9 cellular contexts compared by ENCODE assay signal in genomic region chr15:85381850-85382751, GRCh38. TPM values are rescaled to one million over a fixed set of nuclear protein-coding genes. Genes with fewer than 3 reads are reported as not detected.
A peak's percentile ranks its signal among the peaks of the same experiment; 100 is the strongest.
DNase-seq lines count a peak whose midpoint lies in the region; ATAC-seq, FAIRE-seq and TF ChIP-seq lines count a peak whose summit lies in the region.
"Had no signal": no experiment of that assay in that cellular context is flagged by ENCODE, and none has a peak within 500 bp of the region (broad histone marks: within the 10 kb centered on the region; RNA-seq: fewer than 3 reads in every experiment).

No MANE protein-coding gene starts in this region.

- peaks cover 24% of the 10 kb centered on the region for H3K4me1 Mint-ChIP-seq in astrocyte (ENCODE audit: low read depth, unreplicated experiment)

- DNase-seq in heart left ventricle: no peak
- DNase-seq in Right ventricle myocardium superior: no peak
- peak; percentile 39 for DNase-seq in astrocyte (ENCODE audit: low read depth)
- no peak for DNase-seq in lung (ENCODE audit: low spot score)
- DNase-seq in uterus: no peak
- DNase-seq in activated gamma-delta T cell treated with Interleukin-2 at 50 U/mL for 16 hours: no peak
- no peak for DNase-seq in activated CD4-positive, CD25-positive, alpha-beta regulatory T cell treated with anti-CD3 and anti-CD28 coated beads, Interleukin-2, amount 50 U/mL, for 72 hours
- DNase-seq: NCI-H1105 treated with DMSO at 0.1 percent for 48 hours had no signal

- H3K36me3 ChIP-seq in heart left ventricle (peaks cover 0 to 12% (median 0%) of the 10 kb centered on the region in 9 donors), astrocyte (ENCODE audit: insufficient read depth, low read length) (no peaks in the 10 kb centered on the region), lung (ENCODE audit: control insufficient read depth in 2 of 2, insufficient read depth in 2 of 2, low read length in 2 of 2) (peaks cover 0 to 2% of the 10 kb centered on the region in 2 donors), uterus (no peaks in the 10 kb centered on the region)

- H3K27me3 ChIP-seq in heart left ventricle: no peaks in the 10 kb centered on the region
- H3K27me3 ChIP-seq in astrocyte (ENCODE audit: insufficient read depth, low read length): no peaks in the 10 kb centered on the region
- H3K27me3 ChIP-seq in lung (ENCODE audit: control insufficient read depth, insufficient read depth): no peaks in the 10 kb centered on the region
- H3K27me3 ChIP-seq in uterus: no peaks in the 10 kb centered on the region

- FAIRE-seq in astrocyte (lab: Jason Lieb, UNC): no peak

- intact Hi-C loops in heart left ventricle (cut with DNase I): loop anchor here in 8 of 10 donors (2.0 to 10.0 kb wide), 9 partner anchors 40 to 123 kb away; no protein-coding TSS in a partner anchor
- intact Hi-C loops in Right ventricle myocardium superior (cut with DNase I): loop anchor here (10.0 kb wide), 1 partner anchor 193 kb away; no protein-coding TSS in a partner anchor
- intact Hi-C loops in uterus (cut with DNase I; ENCODE audit: low total_unique reads): no loop called here

- H3K27ac Mint-ChIP-seq in astrocyte (ENCODE audit: unreplicated experiment): peak overlapping the region; percentile 2

- H3K4me1 ChIP-seq in heart left ventricle (peaks cover 0 to 46% (median 30%) of the 10 kb centered on the region in 12 donors), astrocyte (ENCODE audit: insufficient read depth, low read length) (peaks cover 18% of the 10 kb centered on the region), lung (ENCODE audit: control insufficient read depth in 2 of 2, insufficient read depth in 2 of 2, low read length in 2 of 2) (peaks cover 2 to 7% of the 10 kb centered on the region in 2 donors), uterus (no peaks in the 10 kb centered on the region)

- TF ChIP-seq CTCF in heart left ventricle (IDR thresholded peaks at IDR 0.05) (no peak), astrocyte (IDR thresholded peaks at IDR 0.05; ENCODE audit: insufficient read depth, low read depth, low read length) (no peak), lung (IDR thresholded peaks at IDR 0.05; ENCODE audit: control extremely low read depth, extremely low read depth) (no peak), uterus (IDR thresholded peaks at IDR 0.05) (no peak)

- H3K27me3 Mint-ChIP-seq in astrocyte (ENCODE audit: low read depth, unreplicated experiment): no peaks in the 10 kb centered on the region

- H4K20me1 ChIP-seq in astrocyte (ENCODE audit: insufficient read depth, low read length): peaks cover 48% of the 10 kb centered on the region

- H3K9ac ChIP-seq in astrocyte (ENCODE audit: low read length): peak overlapping the region; percentile 84

- H3K4me2 ChIP-seq in astrocyte (ENCODE audit: low read length): peak overlapping the region; percentile 94

- TF ChIP-seq POLR2A in heart left ventricle (IDR thresholded peaks at IDR 0.05) (no peak), uterus (IDR thresholded peaks at IDR 0.05) (no peak)

- H3K9me3 ChIP-seq in heart left ventricle (no peaks in the 10 kb centered on the region), astrocyte (ENCODE audit: insufficient read depth, low read depth, low read length) (no peaks in the 10 kb centered on the region), lung (ENCODE audit: control insufficient read depth in 2 of 2, insufficient read depth in 1 of 2, low read length in 1 of 2) (no peaks in the 10 kb centered on the region), uterus (no peaks in the 10 kb centered on the region)

- H3K36me3 Mint-ChIP-seq in astrocyte (ENCODE audit: low read depth, unreplicated experiment): peaks cover 4% of the 10 kb centered on the region

- H2AFZ ChIP-seq in astrocyte (ENCODE audit: low read depth, low read length): no peak overlapping the region

- peaks cover 62% of the 10 kb centered on the region for H3K79me2 ChIP-seq in astrocyte (ENCODE audit: insufficient read depth, low read length)

- WGBS in heart left ventricle, 4 donors: 33 to 45% (median 38%) methylated on average over 10 of the region's 10 CpGs
- WGBS in lung, 2 donors: 51 to 64% methylated on average over 10 of the region's 10 CpGs

- peak overlapping the region; percentile 90 for H3K4me3 Mint-ChIP-seq in astrocyte (ENCODE audit: unreplicated experiment)

- no peaks in the 10 kb centered on the region for H3K9me3 Mint-ChIP-seq in astrocyte (ENCODE audit: unreplicated experiment)

- H3K27ac ChIP-seq in heart left ventricle (peak overlapping the region; percentile 77 to 98 (median 94)), astrocyte (ENCODE audit: low read depth, low read length) (peak overlapping the region; percentile 69), lung (ENCODE audit: low read depth in 1 of 2, low read length in 1 of 2) (peak overlapping the region; percentile 6 to 86), uterus (peak overlapping the region; percentile 95 to 97)

- H3K4me3 ChIP-seq in heart left ventricle (peak overlapping the region; percentile 73 to 98 (median 90)), astrocyte (ENCODE audit: insufficient read depth, low read depth, low read length) (peak overlapping the region; percentile 79), lung (no peak overlapping the region), uterus (peak overlapping the region; percentile 65 to 97)

- no peak for ATAC-seq in heart left ventricle
- ATAC-seq in Right ventricle myocardium superior (ENCODE audit: poor library complexity): no peak
- ATAC-seq in lung (ENCODE audit: insufficient read depth, low FRiP score): no peak
- no peak for ATAC-seq in GM19452 (IDR thresholded peaks at IDR 0.05; ENCODE audit: unreplicated experiment)

RNA-seq across cellular contexts. Expression of gene AKAP13, which starts 1.7 kb away (rescaled TPM):
- total RNA-seq in heart left ventricle (100 to 1,000 TPM; 259 to 598 (median 357) TPM), Right ventricle myocardium superior (322 TPM), astrocyte (93.0 and 98.2 TPM in 2 replicates), lung (1,000 to 10,000 TPM in 1 of 2 donors, 100 to 1,000 TPM in 1; 392 to 1,115 TPM), uterus (100 to 1,000 TPM; 128 to 460 (median 243) TPM)
- polyA plus RNA-seq in heart left ventricle (100 to 1,000 TPM; 124 to 169 TPM), lung (100 to 1,000 TPM; 102 to 126 TPM)

Comparison
In these comparisons a context has a peak if more than half of its experiments do, and no peak if none do; other contexts are left out.
1. H3K27ac ChIP-seq: peak in every context shown above with its lines; median percentile 96 in uterus; 94 in heart left ventricle; 69 in astrocyte; 46 in lung.